Comparison of ENCODE assay signal across 8 cellular contexts in genomic region chr10:122463466-122464157, GRCh38. TPM values are rescaled to one million over a fixed set of nuclear protein-coding genes. Genes with fewer than 3 reads are reported as not detected.
A peak's percentile ranks its signal among the peaks of the same experiment; 100 is the strongest.
DNase-seq lines count a peak whose midpoint lies in the region; ATAC-seq and TF ChIP-seq lines count a peak whose summit lies in the region.
"Had no signal": no experiment of that assay in that cellular context is flagged by ENCODE, and none has a peak within 500 bp of the region (broad histone marks: within the 10 kb centered on the region; RNA-seq: fewer than 3 reads in every experiment).

No MANE protein-coding gene starts in this region.

- no peaks in the 10 kb centered on the region for H3K36me3 Mint-ChIP-seq in mesothelial cell of epicardium

- intact Hi-C loops in dorsolateral prefrontal cortex (cut with DNase I), result loop anchor here (5.0 to 10.0 kb wide), 3 partner anchors 39 to 101 kb away; partner anchors contain the start of genes DMBT1 (in 1 of the 2) and PLEKHA1 (in 1 of the 2)

- H3K27ac Mint-ChIP-seq in mesothelial cell of epicardium, result no peak overlapping the region

- H3K9me3 Mint-ChIP-seq in mesothelial cell of epicardium, result no peaks in the 10 kb centered on the region

- peaks cover 12% of the 10 kb centered on the region for H3K4me1 Mint-ChIP-seq in mesothelial cell of epicardium

- H3K4me1 ChIP-seq in RWPE2 (ENCODE audit: insufficient read depth, poor library complexity, severe bottlenecking), result peaks cover 13% of the 10 kb centered on the region

- H3K4me3 ChIP-seq in RWPE2 (ENCODE audit: severe bottlenecking) (peak overlapping the region; percentile 92), dorsolateral prefrontal cortex (peak overlapping the region; percentile 49 to 94 (median 84))

- H3K36me3 ChIP-seq in RWPE2 (ENCODE audit: low read depth), result peaks cover 21% of the 10 kb centered on the region

- no peak for TF ChIP-seq CTCF in RWPE2 (IDR thresholded peaks at IDR 0.05; ENCODE audit: poor library complexity, severe bottlenecking)
- no peak for TF ChIP-seq CTCF in dorsolateral prefrontal cortex (IDR thresholded peaks at IDR 0.05 in 54 of 56, conservative IDR thresholded peaks at IDR 0.05 in 2 of 56; ENCODE audit: low read depth in 1 of 56, partially characterized antibody in 56 of 56)
- TF ChIP-seq CTCF in mesothelial cell of epicardium (IDR thresholded peaks at IDR 0.05; ENCODE audit: unreplicated experiment), result no peak

- no peaks in the 10 kb centered on the region for H3K9me3 ChIP-seq in RWPE2 (ENCODE audit: severe bottlenecking)

- H3K27ac ChIP-seq in RWPE2 (ENCODE audit: poor library complexity, severe bottlenecking), result peak overlapping the region; percentile 50
- H3K27ac ChIP-seq in dorsolateral prefrontal cortex, result peak overlapping the region; percentile 7 to 95 (median 91)
- H3K27ac ChIP-seq in temporal lobe (ENCODE audit: low read depth, low read length), result peak overlapping the region; percentile 86

- H3K27me3 ChIP-seq in RWPE2 (ENCODE audit: insufficient read depth, poor library complexity, severe bottlenecking) (no peaks in the 10 kb centered on the region), dorsolateral prefrontal cortex (no peaks in the 10 kb centered on the region)

- no peak for DNase-seq in RWPE2 (ENCODE audit: low spot score)
- DNase-seq in dorsolateral prefrontal cortex, result no peak
- no peak for DNase-seq in mesothelial cell of epicardium (ENCODE audit: low spot score in 2 of 2, unreplicated experiment in 2 of 2)
- no peak for DNase-seq in left lobe of liver (ENCODE audit: low spot score)
- no peak for DNase-seq in activated CD4-positive, alpha-beta T cell treated with anti-CD3 and anti-CD28 coated beads, Interleukin-2, amount 50 U/mL, for 48 hours
- DNase-seq in NCI-H128 (lab: John Stamatoyannopoulos, UW; ENCODE audit: unreplicated experiment), result no peak

- peaks cover 83% of the 10 kb centered on the region for H3K27me3 Mint-ChIP-seq in mesothelial cell of epicardium (ENCODE audit: low read depth)

- ATAC-seq in RWPE2 (ENCODE audit: low read depth), result no peak
- no peak for ATAC-seq in left lobe of liver

- peak overlapping the region; percentile 38 for H3K4me3 Mint-ChIP-seq in mesothelial cell of epicardium

RNA-seq across cellular contexts. Expression of gene HTRA1, which starts 2.3 kb away (rescaled TPM):
- total RNA-seq in dorsolateral prefrontal cortex (100 to 1,000 TPM; 154 to 492 (median 263) TPM), mesothelial cell of epicardium (12.2 to 13.1 TPM (median 12.5 TPM) in 3 replicates), temporal lobe (46.7 TPM), left lobe of liver (83.1 TPM)

RNA-seq across cellular contexts. Expression of gene ARMS2, which starts 9.2 kb away (rescaled TPM):
- 1 to 10 TPM in 1 of 120 experiments, under 1 TPM in 8, not detected in 111; 0.63 to 2.1 (median 0.83) TPM for total RNA-seq in dorsolateral prefrontal cortex
- total RNA-seq in mesothelial cell of epicardium, result not detected in 3 replicates
- not detected for total RNA-seq in temporal lobe
- total RNA-seq in left lobe of liver, result not detected
- total RNA-seq: lung had no signal
